ENCODE assay signal across 31 cellular contexts in the genomic region with DNA sequence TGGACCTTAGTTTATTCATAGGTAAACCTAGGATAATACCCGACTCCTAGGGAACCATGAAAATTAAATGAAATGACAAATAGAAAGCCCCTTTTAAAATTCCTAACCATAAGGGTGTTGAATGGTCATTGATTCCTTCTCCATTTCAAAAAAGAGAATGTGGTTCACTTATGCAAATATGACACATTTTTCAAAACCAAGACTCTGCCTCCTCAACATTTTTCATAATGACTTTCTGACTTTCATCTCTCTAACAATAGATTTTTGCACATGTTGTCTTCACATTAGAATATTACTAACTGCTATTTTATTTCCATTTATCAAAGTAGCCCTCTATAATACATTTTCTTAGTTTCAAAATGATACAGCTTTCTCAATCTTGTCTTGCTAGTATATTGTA.
"Had no signal": no experiment of that assay in that cellular context is flagged by ENCODE, and none has a peak within 500 bp of the region (broad histone marks: within the 10 kb centered on the region; RNA-seq: fewer than 3 reads in every experiment).

No MANE protein-coding gene starts in this region.

- H3K9me3 ChIP-seq: adrenal gland, body of pancreas, esophagus squamous epithelium, gastroesophageal sphincter had no signal

- H3K4me3 Mint-ChIP-seq: activated CD4-positive, alpha-beta memory T cell treated with anti-CD3 and anti-CD28 coated beads for 36 hours; activated CD4-positive, alpha-beta T cell treated with anti-CD3 and anti-CD28 coated beads for 36 hours; activated CD4-positive, alpha-beta T cell treated with anti-CD3 and anti-CD28 coated beads, Interleukin-2, amount 10 ng/mL, durations not matched to agents 24 days and 14 days; activated CD8-positive, alpha-beta memory T cell treated with anti-CD3 and anti-CD28 coated beads, Interleukin-2, amount 10 ng/mL, durations not matched to agents 7 days and 5 days; activated CD8-positive, alpha-beta T cell treated with anti-CD3 and anti-CD28 coated beads, Interleukin-2, amount 10 ng/mL, durations not matched to agents 7 days and 5 days; activated naive CD4-positive, alpha-beta T cell treated with anti-CD3 and anti-CD28 coated beads for 36 hours; activated naive CD4-positive, alpha-beta T cell treated with anti-CD3 and anti-CD28 coated beads, Interleukin-2, amount 50 U/mL, for 24 hours; activated naive CD8-positive, alpha-beta T cell treated with anti-CD3 and anti-CD28 coated beads for 36 hours; activated naive CD8-positive, alpha-beta T cell treated with anti-CD3 and anti-CD28 coated beads, Interleukin-2, amount 50 U/mL, for 24 hours; activated T-helper 1 cell treated with anti-CD3 and anti-CD28 coated beads, Interleukin-12 subunit alpha, Interleukin-12 subunit beta, Interleukin-2, Interleukin-4 antibody, amounts not matched to agents 30 ng/mL and 10 ng/mL and 1 ng/mL, durations not matched to agents 14 hours and 24 hours and 36 hours; effector memory CD8-positive, alpha-beta T cell; T-helper 2 cell treated with Interferon-gamma antibody and Interleukin-4, amounts not matched to agents 5 μg/mL and 100 μg/mL, for 36 hours had no signal

- H3K27ac Mint-ChIP-seq: activated CD4-positive, alpha-beta memory T cell treated with anti-CD3 and anti-CD28 coated beads for 36 hours; activated CD4-positive, alpha-beta T cell treated with anti-CD3 and anti-CD28 coated beads for 36 hours; activated CD4-positive, alpha-beta T cell treated with anti-CD3 and anti-CD28 coated beads, Interleukin-2, amount 10 ng/mL, durations not matched to agents 24 days and 14 days; activated CD8-positive, alpha-beta memory T cell treated with anti-CD3 and anti-CD28 coated beads, Interleukin-2, amount 10 ng/mL, durations not matched to agents 7 days and 5 days; activated CD8-positive, alpha-beta T cell treated with anti-CD3 and anti-CD28 coated beads, Interleukin-2, amount 10 ng/mL, durations not matched to agents 7 days and 5 days; activated naive CD4-positive, alpha-beta T cell treated with anti-CD3 and anti-CD28 coated beads for 36 hours; activated naive CD4-positive, alpha-beta T cell treated with anti-CD3 and anti-CD28 coated beads, Interleukin-2, amount 50 U/mL, for 24 hours; activated naive CD8-positive, alpha-beta T cell treated with anti-CD3 and anti-CD28 coated beads for 36 hours; activated naive CD8-positive, alpha-beta T cell treated with anti-CD3 and anti-CD28 coated beads, Interleukin-2, amount 50 U/mL, for 24 hours; activated T-helper 1 cell treated with anti-CD3 and anti-CD28 coated beads, Interleukin-12 subunit alpha, Interleukin-12 subunit beta, Interleukin-2, Interleukin-4 antibody, amounts not matched to agents 30 ng/mL and 10 ng/mL and 1 ng/mL, durations not matched to agents 14 hours and 24 hours and 36 hours; activated T-helper 2 cell treated with anti-CD3 and anti-CD28 coated beads, Interferon-gamma antibody, Interleukin-2, Interleukin-4, amounts not matched to agents 10 μg/mL and 5 μg/mL and 100 μg/mL, durations not matched to agents 14 hours and 24 hours and 36 hours; effector memory CD8-positive, alpha-beta T cell; T-helper 2 cell treated with Interferon-gamma antibody and Interleukin-4, amounts not matched to agents 5 μg/mL and 100 μg/mL, for 36 hours had no signal

- H3K36me3 Mint-ChIP-seq: activated CD4-positive, alpha-beta memory T cell treated with anti-CD3 and anti-CD28 coated beads for 36 hours; activated CD8-positive, alpha-beta memory T cell treated with anti-CD3 and anti-CD28 coated beads, Interleukin-2, amount 10 ng/mL, durations not matched to agents 7 days and 5 days; activated naive CD4-positive, alpha-beta T cell treated with anti-CD3 and anti-CD28 coated beads, Interleukin-2, amount 50 U/mL, for 24 hours; activated naive CD8-positive, alpha-beta T cell treated with anti-CD3 and anti-CD28 coated beads for 36 hours had no signal

- ATAC-seq: activated CD4-positive, alpha-beta T cell treated with anti-CD3 and anti-CD28 coated beads for 36 hours; activated CD8-positive, alpha-beta memory T cell treated with anti-CD3 and anti-CD28 coated beads, Interleukin-2, amount 10 ng/mL, durations not matched to agents 7 days and 5 days; activated CD8-positive, alpha-beta T cell treated with anti-CD3 and anti-CD28 coated beads, Interleukin-2, amount 10 ng/mL, durations not matched to agents 7 days and 5 days; activated naive CD8-positive, alpha-beta T cell treated with anti-CD3 and anti-CD28 coated beads, Interleukin-2, amount 50 U/mL, for 24 hours; body of pancreas; effector memory CD8-positive, alpha-beta T cell; gastroesophageal sphincter had no signal

- H3K9me3 Mint-ChIP-seq: activated CD4-positive, alpha-beta memory T cell treated with anti-CD3 and anti-CD28 coated beads for 36 hours; activated CD4-positive, alpha-beta T cell treated with anti-CD3 and anti-CD28 coated beads, Interleukin-2, amount 10 ng/mL, durations not matched to agents 24 days and 14 days; activated naive CD4-positive, alpha-beta T cell treated with anti-CD3 and anti-CD28 coated beads for 36 hours; activated naive CD8-positive, alpha-beta T cell treated with anti-CD3 and anti-CD28 coated beads for 36 hours; activated naive CD8-positive, alpha-beta T cell treated with anti-CD3 and anti-CD28 coated beads, Interleukin-2, amount 50 U/mL, for 24 hours; activated T-helper 1 cell treated with anti-CD3 and anti-CD28 coated beads, Interleukin-12 subunit alpha, Interleukin-12 subunit beta, Interleukin-2, Interleukin-4 antibody, amounts not matched to agents 30 ng/mL and 10 ng/mL and 1 ng/mL, durations not matched to agents 14 hours and 24 hours and 36 hours; activated T-helper 2 cell treated with anti-CD3 and anti-CD28 coated beads, Interferon-gamma antibody, Interleukin-2, Interleukin-4, amounts not matched to agents 10 μg/mL and 5 μg/mL and 100 μg/mL, durations not matched to agents 14 hours and 24 hours and 36 hours; T-helper 2 cell treated with Interferon-gamma antibody and Interleukin-4, amounts not matched to agents 5 μg/mL and 100 μg/mL, for 36 hours had no signal

- H3K27me3 Mint-ChIP-seq: activated CD4-positive, alpha-beta memory T cell treated with anti-CD3 and anti-CD28 coated beads for 36 hours; activated CD4-positive, alpha-beta T cell treated with anti-CD3 and anti-CD28 coated beads, Interleukin-2, amount 10 ng/mL, durations not matched to agents 24 days and 14 days; activated CD8-positive, alpha-beta memory T cell treated with anti-CD3 and anti-CD28 coated beads, Interleukin-2, amount 10 ng/mL, durations not matched to agents 7 days and 5 days; activated naive CD8-positive, alpha-beta T cell treated with anti-CD3 and anti-CD28 coated beads for 36 hours had no signal

- H3K4me3 ChIP-seq: adrenal gland, body of pancreas, esophagus squamous epithelium, gastroesophageal sphincter had no signal

- H3K36me3 ChIP-seq: adrenal gland, esophagus squamous epithelium, gastroesophageal sphincter had no signal

- H3K4me1 Mint-ChIP-seq: activated CD4-positive, alpha-beta T cell treated with anti-CD3 and anti-CD28 coated beads for 36 hours; activated CD4-positive, alpha-beta T cell treated with anti-CD3 and anti-CD28 coated beads, Interleukin-2, amount 10 ng/mL, durations not matched to agents 24 days and 14 days; activated CD8-positive, alpha-beta memory T cell treated with anti-CD3 and anti-CD28 coated beads, Interleukin-2, amount 10 ng/mL, durations not matched to agents 7 days and 5 days; activated naive CD4-positive, alpha-beta T cell treated with anti-CD3 and anti-CD28 coated beads, Interleukin-2, amount 50 U/mL, for 24 hours; activated naive CD8-positive, alpha-beta T cell treated with anti-CD3 and anti-CD28 coated beads for 36 hours; activated naive CD8-positive, alpha-beta T cell treated with anti-CD3 and anti-CD28 coated beads, Interleukin-2, amount 50 U/mL, for 24 hours had no signal

- DNase-seq: activated CD4-positive, alpha-beta memory T cell treated with anti-CD3 and anti-CD28 coated beads for 36 hours; activated CD4-positive, alpha-beta T cell treated with anti-CD3 and anti-CD28 coated beads for 36 hours; activated CD4-positive, alpha-beta T cell treated with anti-CD3 and anti-CD28 coated beads, Interleukin-2, amount 10 ng/mL, durations not matched to agents 24 days and 14 days; activated CD4-positive, CD25-positive, alpha-beta regulatory T cell; activated CD4-positive, CD25-positive, alpha-beta regulatory T cell treated with anti-CD3 and anti-CD28 coated beads, Interleukin-2, amount 50 U/mL, for 72 hours; activated CD8-positive, alpha-beta memory T cell treated with anti-CD3 and anti-CD28 coated beads, Interleukin-2, amount 10 ng/mL, durations not matched to agents 7 days and 5 days; activated CD8-positive, alpha-beta memory T cell treated with anti-CD3 and anti-CD28 coated beads, Interleukin-2, amount 50 U/mL, for 4 hours; activated CD8-positive, alpha-beta T cell treated with anti-CD3 and anti-CD28 coated beads, Interleukin-2, amount 10 ng/mL, durations not matched to agents 7 days and 5 days; activated effector memory CD4-positive, alpha-beta T cell treated with anti-CD3 and anti-CD28 coated beads, Interleukin-2, amount 50 U/mL, for 16 hours; activated naive CD4-positive, alpha-beta T cell treated with anti-CD3 and anti-CD28 coated beads for 36 hours; activated naive CD8-positive, alpha-beta T cell treated with anti-CD3 and anti-CD28 coated beads for 36 hours; activated naive CD8-positive, alpha-beta T cell treated with anti-CD3 and anti-CD28 coated beads, Interleukin-2, amount 50 U/mL, for 24 hours; activated T-cell treated with anti-CD3 and anti-CD28 coated beads, Interleukin-2, amount 50 U/mL, for 1 hour; activated T-cell treated with anti-CD3 and anti-CD28 coated beads, Interleukin-2, amount 50 U/mL, for 48 hours; adrenal gland; amygdala; aorta; body of pancreas; caudate nucleus; cortex of kidney; dermis blood vessel endothelial cell; effector CD4-positive, alpha-beta T cell; effector memory CD8-positive, alpha-beta T cell; esophagus squamous epithelium; hippocampal formation; T1000 had no signal

- H3K4me1 ChIP-seq: adrenal gland, body of pancreas, esophagus squamous epithelium, gastroesophageal sphincter had no signal
